In genomic region chr3:41419809-41420208, GRCh38 we compare ENCODE assay signal across 1 cellular context.
TF ChIP-seq lines count a peak whose summit lies in the region.

No MANE protein-coding gene starts in this region.

TF ChIP-seq in K562, 482 proteins besides CTCF, POLR2A, EP300 and RAD21:
- TF ChIP-seq MED1 (CRISPR knock-in tag; IDR thresholded peaks at IDR 0.05; ENCODE audit: borderline replicate concordance) (no peak), PCBP1 (IDR thresholded peaks at IDR 0.05; ENCODE audit: low read depth, low read length, poor library complexity, severe bottlenecking) (no peak), ZEB2 (IDR thresholded peaks at IDR 0.05) (no peak), SPI1 (IDR thresholded peaks at IDR 0.05; ENCODE audit: borderline replicate concordance, low read depth, low read length) (peak; percentile 62; the same call in 1 of the 2 replicates), CREB5 (CRISPR knock-in tag; IDR thresholded peaks at IDR 0.05) (no peak), ZNF699 (CRISPR knock-in tag; IDR thresholded peaks at IDR 0.05; ENCODE audit: insufficient replicate concordance) (no peak)
